In genomic region chr7:131358636-131359035, GRCh38 we compare ENCODE assay signal across 1 cellular context.
TF ChIP-seq lines count a peak whose summit lies in the region.

No MANE protein-coding gene starts in this region.

TF ChIP-seq in SK-N-SH treated with all-trans-retinoic acid at 6 μM for 48 hours, 23 proteins besides CTCF, POLR2A, EP300 and RAD21 (continued from another document):
- no peak for TF ChIP-seq POU6F1 (CRISPR knock-in tag; IDR thresholded peaks at IDR 0.05; ENCODE audit: borderline replicate concordance, low read depth)
